9 cellular contexts compared by ENCODE assay signal in genomic region chr9:19922476-19923118, GRCh38.
DNase-seq lines count a peak whose midpoint lies in the region; ATAC-seq and TF ChIP-seq lines count a peak whose summit lies in the region.
"Had no signal": no experiment of that assay in that cellular context is flagged by ENCODE, and none has a peak within 500 bp of the region (broad histone marks: within the 10 kb centered on the region; RNA-seq: fewer than 3 reads in every experiment).

No MANE protein-coding gene starts in this region.

- H4K20me1 ChIP-seq in PC-9 (ENCODE audit: insufficient read depth) (no peaks in the 10 kb centered on the region), smooth muscle cell (ENCODE audit: low read depth) (no peaks in the 10 kb centered on the region)

- POLR2A ChIA-PET in AG04450 (lab: Yijun Ruan, JAX) (no interaction called here), PC-9 (lab: Charles Lee; ENCODE audit: unreplicated experiment) (no interaction called here)

- H2AFZ ChIP-seq in PC-9 (no peak overlapping the region), smooth muscle cell (ENCODE audit: low read depth) (no peak overlapping the region)

- WGBS in smooth muscle cell (ENCODE audit: low lambda C conversion rate), result 2% methylated on average over 2 of the region's 2 CpGs

- DNase-seq in AG04450 (ENCODE audit: low read depth, low spot score), result peak; percentile 7
- peak; percentile 10 for DNase-seq in HK-2 (ENCODE audit: unreplicated experiment)
- DNase-seq in PC-9, result no peak
- peak; percentile 66 for DNase-seq in fibroblast of the aortic adventitia (ENCODE audit: low read depth)
- DNase-seq in smooth muscle cell (lab: John Stamatoyannopoulos, UW; ENCODE audit: unreplicated experiment), result no peak
- DNase-seq in activated CD8-positive, alpha-beta memory T cell treated with anti-CD3 and anti-CD28 coated beads for 24 hours, result no peak

- intact Hi-C loops in PC-9 (cut with micrococcal nuclease; ENCODE audit: unreplicated experiment), result loop anchor here (10.0 kb wide), 1 partner anchor 428 kb away; no protein-coding TSS in a partner anchor

- no peaks in the 10 kb centered on the region for H3K4me1 ChIP-seq in PC-9 (replicated peaks; ENCODE audit: insufficient read depth)
- H3K4me1 ChIP-seq in smooth muscle cell (ENCODE audit: low read depth), result peaks cover 8% of the 10 kb centered on the region

- ATAC-seq in GM18870 (IDR thresholded peaks at IDR 0.05; ENCODE audit: unreplicated experiment) (no peak), GM18858 (IDR thresholded peaks at IDR 0.05; ENCODE audit: unreplicated experiment) (no peak)

- no TSS peak for BruUV-seq in PC-9 (replicated peaks; lab: Mats Ljungman, UMichigan)

- H3K36me3 ChIP-seq in PC-9 (ENCODE audit: low read depth), result no peaks in the 10 kb centered on the region
- H3K36me3 ChIP-seq in smooth muscle cell (ENCODE audit: low read depth), result no peaks in the 10 kb centered on the region
- H3K36me3 ChIP-seq: thoracic aorta had no signal

- TF ChIP-seq CTCF in AG04450 (IDR thresholded peaks at IDR 0.05; ENCODE audit: low read depth, low read length), result peak; percentile 58
- TF ChIP-seq CTCF in PC-9 (conservative IDR thresholded peaks at IDR 0.05), result peak; percentile 46; the same call in 1 of the 2 replicates
- TF ChIP-seq CTCF in fibroblast of the aortic adventitia (IDR thresholded peaks at IDR 0.05; ENCODE audit: insufficient read depth, low read length), result peak; percentile 67
- TF ChIP-seq CTCF in smooth muscle cell (IDR thresholded peaks at IDR 0.05; ENCODE audit: borderline replicate concordance, insufficient read depth, poor library complexity, severe bottlenecking), result peak; percentile 67

- no peaks in the 10 kb centered on the region for H3F3A ChIP-seq in PC-9 (ENCODE audit: insufficient read depth, low read depth)
- no peaks in the 10 kb centered on the region for H3F3A ChIP-seq in smooth muscle cell (ENCODE audit: low read depth)

- H3K79me2 ChIP-seq in PC-9 (ENCODE audit: low read depth), result no peaks in the 10 kb centered on the region
- no peaks in the 10 kb centered on the region for H3K79me2 ChIP-seq in smooth muscle cell (ENCODE audit: low read depth)

- H3K4me2 ChIP-seq in PC-9, result no peak overlapping the region
- no peak overlapping the region for H3K4me2 ChIP-seq in smooth muscle cell

- CTCF ChIA-PET in AG04450 (lab: Charles Lee), result interaction anchor here (0.6 to 2.4 kb wide), 13 partner anchors 9 to 704 kb away, joined by 3 to 33 read pairs (median 4); no protein-coding TSS in a partner anchor
- CTCF ChIA-PET in PC-9 (lab: Charles Lee), result no interaction called here

- H3K4me3 ChIP-seq in AG04450 (ENCODE audit: low read depth, low read length) (no peak overlapping the region), PC-9 (no peak overlapping the region), fibroblast of the aortic adventitia (ENCODE audit: low read depth, low read length) (no peak overlapping the region), smooth muscle cell (no peak overlapping the region)
- H3K4me3 ChIP-seq: thoracic aorta had no signal

- H3K9me2 ChIP-seq in PC-9 (ENCODE audit: insufficient read depth), result no peaks in the 10 kb centered on the region

- H3K27ac ChIP-seq in AG04450 (ENCODE audit: low read depth, low read length) (no peak overlapping the region), PC-9 (no peak overlapping the region), smooth muscle cell (ENCODE audit: low read depth) (no peak overlapping the region)
- H3K27ac ChIP-seq: thoracic aorta had no signal

- H3K27me3 ChIP-seq in AG04450 (ENCODE audit: control insufficient read depth, insufficient read depth, low read length) (no peaks in the 10 kb centered on the region), PC-9 (ENCODE audit: insufficient read depth, low read depth) (peaks cover 7% of the 10 kb centered on the region; the same call in 1 of the 2 replicates), smooth muscle cell (ENCODE audit: low read depth) (no peaks in the 10 kb centered on the region)

- H3K9me3 ChIP-seq in AG04450 (ENCODE audit: control insufficient read depth, insufficient read depth, low read length) (no peaks in the 10 kb centered on the region), PC-9 (ENCODE audit: insufficient read depth, low read depth) (no peaks in the 10 kb centered on the region), smooth muscle cell (replicated peaks; ENCODE audit: low read depth) (no peaks in the 10 kb centered on the region)
- H3K9me3 ChIP-seq: thoracic aorta had no signal

- no peak overlapping the region for H3K9ac ChIP-seq in smooth muscle cell (ENCODE audit: low read depth)

Comparison
In these comparisons a context has a peak if more than half of its experiments do, and no peak if none do; other contexts are left out.
1. DNase-seq: peak in AG04450 (single experiment), HK-2 (single experiment) and fibroblast of the aortic adventitia (single experiment); none in PC-9 (0 of 2), smooth muscle cell (single experiment) and activated CD8-positive, alpha-beta memory T cell treated with anti-CD3 and anti-CD28 coated beads for 24 hours (single experiment).
2. Peak in every context shown above with its lines, with median percentiles within 50 percentile points of each other: CTCF ChIP-seq.